Comparison of ENCODE assay signal across 18 cellular contexts in the genomic region with DNA sequence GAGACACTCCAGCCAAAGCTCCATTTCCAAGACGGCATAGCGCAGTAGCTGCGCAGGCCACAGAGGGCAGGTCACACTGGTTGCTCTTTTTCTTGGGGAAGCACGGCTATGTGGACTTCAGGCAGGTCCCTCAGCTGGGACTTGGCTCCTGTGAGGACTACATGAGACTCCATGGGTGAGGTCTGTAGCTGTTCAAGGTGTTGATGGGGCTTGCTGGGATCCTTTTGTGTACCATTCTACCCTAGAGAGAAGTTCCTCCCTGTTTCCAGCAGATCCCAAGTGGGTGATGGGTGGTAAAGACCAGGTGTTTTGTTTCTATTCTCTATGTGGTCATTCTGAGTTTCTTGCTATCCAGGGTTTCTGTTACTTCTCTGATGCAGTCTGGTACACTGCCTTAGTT.
"Had no signal": no experiment of that assay in that cellular context is flagged by ENCODE, and none has a peak within 500 bp of the region (broad histone marks: within the 10 kb centered on the region; RNA-seq: fewer than 3 reads in every experiment).

No MANE protein-coding gene starts in this region.

- ATAC-seq: esophagus mucosa had no signal

- DNase-seq: activated CD4-positive, CD25-positive, alpha-beta regulatory T cell treated with anti-CD3 and anti-CD28 coated beads, Interleukin-2, amount 50 U/mL, for 72 hours; activated naive CD4-positive, alpha-beta T cell treated with Interleukin-2 at 50 U/mL for 16 hours; activated naive CD8-positive, alpha-beta T cell treated with anti-CD3 and anti-CD28 coated beads, Interleukin-2, amount 10 ng/mL, durations not matched to agents 7 days and 5 days; amygdala; brain microvascular endothelial cell; effector CD4-positive, alpha-beta T cell; heart right ventricle; kidney glomerular epithelial cell; left ventricle myocardium superior; stomach; T-helper 2 cell; testis; upper lobe of left lung had no signal

- H3K4me1 ChIP-seq: testis had no signal

- H3K27me3 Mint-ChIP-seq: activated naive CD8-positive, alpha-beta T cell treated with anti-CD3 and anti-CD28 coated beads, Interleukin-2, amount 10 ng/mL, durations not matched to agents 7 days and 5 days; central memory CD8-positive, alpha-beta T cell; progenitor cell of endocrine pancreas had no signal

- H3K9me3 Mint-ChIP-seq: central memory CD8-positive, alpha-beta T cell had no signal

- H3K27me3 ChIP-seq: brain microvascular endothelial cell, heart right ventricle, stomach, testis, upper lobe of left lung had no signal

- H3K4me3 ChIP-seq: heart right ventricle, skin epidermis, stomach, testis, upper lobe of left lung had no signal

- H3K27ac Mint-ChIP-seq: activated naive CD8-positive, alpha-beta T cell treated with anti-CD3 and anti-CD28 coated beads, Interleukin-2, amount 10 ng/mL, durations not matched to agents 7 days and 5 days; progenitor cell of endocrine pancreas had no signal

- H3K9me3 ChIP-seq: stomach, testis, upper lobe of left lung had no signal

- H3K36me3 ChIP-seq: brain microvascular endothelial cell, heart right ventricle, stomach, upper lobe of left lung had no signal

- H3K4me3 Mint-ChIP-seq: activated naive CD8-positive, alpha-beta T cell treated with anti-CD3 and anti-CD28 coated beads, Interleukin-2, amount 10 ng/mL, durations not matched to agents 7 days and 5 days; central memory CD8-positive, alpha-beta T cell had no signal

- H3K27ac ChIP-seq: brain microvascular endothelial cell, skin epidermis, testis, upper lobe of left lung, VCaP had no signal
